Comparison of ENCODE assay signal across 9 cellular contexts in genomic region chr11:134032501-134033091, GRCh38. TPM values are rescaled to one million over a fixed set of nuclear protein-coding genes. Genes with fewer than 3 reads are reported as not detected.
DNase-seq lines count a peak whose midpoint lies in the region; ATAC-seq and TF ChIP-seq lines count a peak whose summit lies in the region.
"Had no signal": no experiment of that assay in that cellular context is flagged by ENCODE, and none has a peak within 500 bp of the region (broad histone marks: within the 10 kb centered on the region; RNA-seq: fewer than 3 reads in every experiment).

No MANE protein-coding gene starts in this region.

- peak; percentile 60 for DNase-seq in DMS153 (lab: John Stamatoyannopoulos, UW)
- peak; percentile 62 for DNase-seq in NCI-H1694 treated with DMSO at 0.1 percent for 48 hours (lab: John Stamatoyannopoulos, UW)
- no peak for DNase-seq in effector memory CD8-positive, alpha-beta T cell
- peak; percentile 80 for DNase-seq in occipital lobe (lab: John Stamatoyannopoulos, UW)
- DNase-seq in HEK293T (ENCODE audit: extremely low spot score), result no peak
- DNase-seq in CD4-positive, alpha-beta memory T cell, result no peak
- DNase-seq in CD4-positive, alpha-beta T cell, result no peak
- no peak for DNase-seq in lower leg skin (ENCODE audit: low spot score in 2 of 2)
- DNase-seq: activated CD4-positive, alpha-beta T cell treated with anti-CD3 and anti-CD28 coated beads, Interleukin-2, amount 50 U/mL, for 1 hour had no signal

- CTCF ChIA-PET in HEK293T (lab: Yijun Ruan, JAX), result interaction anchor here (1.0 to 3.0 kb wide), 3 partner anchors 11 to 25 kb away, joined by 3 to 21 read pairs (median 5); no protein-coding TSS in a partner anchor
- CTCF ChIA-PET in CD4-positive, alpha-beta memory T cell (lab: Charles Lee; ENCODE audit: partially characterized antibody), result interaction anchor here (3.4 kb wide), 1 partner anchor 105 kb away, joined by 15 read pairs; no protein-coding TSS in a partner anchor
- CTCF ChIA-PET in CD4-positive, alpha-beta T cell (lab: Charles Lee), result interaction anchor here (1.7 kb wide), 1 partner anchor 105 kb away, joined by 8 read pairs; no protein-coding TSS in a partner anchor

- no peak for TF ChIP-seq CTCF in CD4-positive, alpha-beta T cell (IDR thresholded peaks at IDR 0.05)
- no peak for TF ChIP-seq CTCF in lower leg skin (IDR thresholded peaks at IDR 0.05)

- intact Hi-C loops in CD4-positive, alpha-beta memory T cell (cut with micrococcal nuclease), result no loop called here
- intact Hi-C loops in CD4-positive, alpha-beta T cell (cut with DNase I, micrococcal nuclease), result loop anchor here in 1 of 2 experiments (5.0 kb wide), 1 partner anchor 65 kb away; no protein-coding TSS in a partner anchor
- intact Hi-C loops in lower leg skin (cut with DNase I; ENCODE audit: low total_unique reads), result no loop called here

- no peaks in the 10 kb centered on the region for H3K9me3 Mint-ChIP-seq in effector memory CD8-positive, alpha-beta T cell
- H3K9me3 Mint-ChIP-seq in CD4-positive, alpha-beta memory T cell, result no peaks in the 10 kb centered on the region
- H3K9me3 Mint-ChIP-seq in CD4-positive, alpha-beta T cell, result no peaks in the 10 kb centered on the region

- H3K4me1 ChIP-seq in CD4-positive, alpha-beta memory T cell (ENCODE audit: insufficient read depth, low read length), result peaks cover 58% of the 10 kb centered on the region

- H3K36me3 ChIP-seq in CD4-positive, alpha-beta memory T cell (ENCODE audit: insufficient read depth, low read length), result no peaks in the 10 kb centered on the region

- H3K27me3 ChIP-seq in CD4-positive, alpha-beta memory T cell (ENCODE audit: insufficient read depth, low read length), result no peaks in the 10 kb centered on the region
- H3K27me3 ChIP-seq in CD4-positive, alpha-beta T cell (ENCODE audit: control insufficient read depth, insufficient read depth, low read length), result no peaks in the 10 kb centered on the region

- no peaks in the 10 kb centered on the region for H3K36me3 Mint-ChIP-seq in effector memory CD8-positive, alpha-beta T cell (ENCODE audit: insufficient read depth)
- peaks cover 0 to 2% of the 10 kb centered on the region in 2 donors for H3K36me3 Mint-ChIP-seq in CD4-positive, alpha-beta memory T cell
- no peaks in the 10 kb centered on the region for H3K36me3 Mint-ChIP-seq in CD4-positive, alpha-beta T cell (ENCODE audit: low read depth)

- ATAC-seq in effector memory CD8-positive, alpha-beta T cell (replicated peaks), result peak; percentile 6
- no peak for ATAC-seq in CD4-positive, alpha-beta T cell (ENCODE audit: poor library complexity)

- TF ChIP-seq POLR2A in lower leg skin (IDR thresholded peaks at IDR 0.05), result no peak

- no peaks in the 10 kb centered on the region for H3K9me3 ChIP-seq in CD4-positive, alpha-beta memory T cell (ENCODE audit: control insufficient read depth in 1 of 2, low read length in 2 of 2)
- H3K9me3 ChIP-seq in CD4-positive, alpha-beta T cell (ENCODE audit: control insufficient read depth, low read length), result no peaks in the 10 kb centered on the region

- peaks cover 36 to 46% of the 10 kb centered on the region in 2 donors for H3K4me1 Mint-ChIP-seq in effector memory CD8-positive, alpha-beta T cell (ENCODE audit: low read depth in 2 of 2)
- H3K4me1 Mint-ChIP-seq in CD4-positive, alpha-beta memory T cell, result peaks cover 33 to 77% (median 52%) of the 10 kb centered on the region in 4 donors
- H3K4me1 Mint-ChIP-seq in CD4-positive, alpha-beta T cell (ENCODE audit: low read depth), result peaks cover 76% of the 10 kb centered on the region

- POLR2A ChIA-PET in HEK293T (lab: Yijun Ruan, JAX), result interaction anchor here (1.3 kb wide), 1 partner anchor 12 kb away, joined by 3 read pairs; no protein-coding TSS in a partner anchor
- POLR2A ChIA-PET in CD4-positive, alpha-beta memory T cell (lab: Charles Lee; ENCODE audit: partially characterized antibody), result interaction anchor here (0.8 to 2.3 kb wide), 3 partner anchors 36 to 105 kb away, joined by 4 to 9 read pairs (median 6); partner anchors contain the start of gene JAM3
- POLR2A ChIA-PET in CD4-positive, alpha-beta T cell (lab: Charles Lee), result interaction anchor here (1.2 kb wide), 1 partner anchor 191 kb away, joined by 3 read pairs; the partner anchor contains the start of gene NCAPD3

- peaks cover 12 to 35% of the 10 kb centered on the region in 2 donors for H3K27me3 Mint-ChIP-seq in effector memory CD8-positive, alpha-beta T cell
- no peaks in the 10 kb centered on the region for H3K27me3 Mint-ChIP-seq in CD4-positive, alpha-beta memory T cell
- no peaks in the 10 kb centered on the region for H3K27me3 Mint-ChIP-seq in CD4-positive, alpha-beta T cell

- H3K4me3 ChIP-seq in CD4-positive, alpha-beta memory T cell (ENCODE audit: low read length in 2 of 2), result no peak overlapping the region
- H3K4me3 ChIP-seq in lower leg skin (ENCODE audit: low read depth, poor library complexity, severe bottlenecking), result no peak overlapping the region

- H3K27ac Mint-ChIP-seq in effector memory CD8-positive, alpha-beta T cell, result peak overlapping the region in 1 of 2 donors; percentile 89
- peak overlapping the region in 1 of 7 donors; percentile 43 for H3K27ac Mint-ChIP-seq in CD4-positive, alpha-beta memory T cell
- H3K27ac Mint-ChIP-seq in CD4-positive, alpha-beta T cell, result no peak overlapping the region

- no peak overlapping the region for H3K27ac ChIP-seq in CD4-positive, alpha-beta memory T cell (ENCODE audit: low read depth, low read length)
- no peak overlapping the region for H3K27ac ChIP-seq in CD4-positive, alpha-beta T cell (ENCODE audit: low read depth, low read length)

- WGBS in lower leg skin, 2 donors, result 12 to 15% methylated on average over 15 to 24 of the region's 24 CpGs

- peak overlapping the region; percentile 49 to 63 for H3K4me3 Mint-ChIP-seq in effector memory CD8-positive, alpha-beta T cell
- H3K4me3 Mint-ChIP-seq in CD4-positive, alpha-beta memory T cell, result peak overlapping the region in 4 of 8 donors; percentile 21 to 61 (median 36)
- no peak overlapping the region for H3K4me3 Mint-ChIP-seq in CD4-positive, alpha-beta T cell

TF ChIP-seq in HEK293T, 16 proteins besides CTCF, POLR2A, EP300 and RAD21:
- TF ChIP-seq ZNF384 (IDR thresholded peaks at IDR 0.05), result no peak
- no peak for TF ChIP-seq FOXM1 (IDR thresholded peaks at IDR 0.05; ENCODE audit: borderline replicate concordance)
- TF ChIP-seq TARDBP (IDR thresholded peaks at IDR 0.05), result no peak
- TF ChIP-seq ARNT (IDR thresholded peaks at IDR 0.05), result no peak
- no peak for TF ChIP-seq ELF4 (IDR thresholded peaks at IDR 0.05)
- TF ChIP-seq FOXK2 (IDR thresholded peaks at IDR 0.05), result no peak
- TF ChIP-seq PKNOX1 (IDR thresholded peaks at IDR 0.05), result no peak
- TF ChIP-seq CTBP1 (IDR thresholded peaks at IDR 0.05; ENCODE audit: borderline replicate concordance), result no peak
- no peak for TF ChIP-seq FOXA1 (IDR thresholded peaks at IDR 0.05)
- TF ChIP-seq SP1 (IDR thresholded peaks at IDR 0.05), result no peak
- no peak for TF ChIP-seq SUZ12 (IDR thresholded peaks at IDR 0.05)

RNA-seq across cellular contexts. Expression of gene JAM3, which starts 36.3 kb away (rescaled TPM):
- 41.8 TPM for total RNA-seq in occipital lobe
- total RNA-seq in CD4-positive, alpha-beta memory T cell, result 1 to 10 TPM; 6.8 to 8.3 TPM
- 1 to 10 TPM; 6.5 to 6.6 TPM for polyA plus RNA-seq in CD4-positive, alpha-beta memory T cell
- 10 to 100 TPM; 13.5 to 15.3 TPM for total RNA-seq in CD4-positive, alpha-beta T cell
- total RNA-seq in lower leg skin, result 10 to 100 TPM; 12.8 to 22.4 (median 15.1) TPM

Comparison
In these comparisons a context has a peak if more than half of its experiments do, and no peak if none do; other contexts are left out.
1. DNase-seq: peak in DMS153 (single experiment), NCI-H1694 treated with DMSO at 0.1 percent for 48 hours (single experiment) and occipital lobe (single experiment); none in effector memory CD8-positive, alpha-beta T cell (0 of 3), HEK293T (single experiment), CD4-positive, alpha-beta memory T cell (0 of 5), CD4-positive, alpha-beta T cell (0 of 10) and lower leg skin (0 of 2).